In genomic region chr6:36210157-36210556, GRCh38 we compare ENCODE assay signal across 31 cellular contexts. TPM values are rescaled to one million over a fixed set of nuclear protein-coding genes. Genes with fewer than 3 reads are reported as not detected.
"Had no signal": no experiment of that assay in that cellular context is flagged by ENCODE, and none has a peak within 500 bp of the region (broad histone marks: within the 10 kb centered on the region; RNA-seq: fewer than 3 reads in every experiment).

No MANE protein-coding gene starts in this region.

- H3K9me3 ChIP-seq: esophagus squamous epithelium, heart right ventricle, psoas muscle, stomach, thyroid gland had no signal

- H3K27me3 ChIP-seq: esophagus squamous epithelium, heart right ventricle, stomach, thyroid gland had no signal

- H3K9me3 Mint-ChIP-seq: dendritic cell treated with granulocyte-macrophage colony-stimulating factor and Interleukin-4, amounts not matched to agents 40 ng/mL and 50 ng/mL, for 4 days; immature natural killer cell; memory B cell; naive thymus-derived CD8-positive, alpha-beta T cell; nephron progenitor cell; stimulated activated effector memory CD8-positive, alpha-beta T cell treated with anti-CD3 and anti-CD28 coated beads, Interleukin-12 subunit alpha, Interleukin-12 subunit beta, amount 100 ng/mL, for 72 hours; type B pancreatic cell had no signal

- H3K4me1 ChIP-seq: psoas muscle, stomach, thyroid gland had no signal

- H3K27ac ChIP-seq: esophagus squamous epithelium, heart right ventricle, psoas muscle, stomach, thyroid gland had no signal

- H3K4me1 Mint-ChIP-seq: nephron progenitor cell had no signal

- H3K4me3 Mint-ChIP-seq: dendritic cell treated with granulocyte-macrophage colony-stimulating factor and Interleukin-4, amounts not matched to agents 40 ng/mL and 50 ng/mL, for 4 days; immature natural killer cell; memory B cell; naive thymus-derived CD8-positive, alpha-beta T cell; nephron progenitor cell; stimulated activated effector memory CD8-positive, alpha-beta T cell treated with anti-CD3 and anti-CD28 coated beads, Interleukin-12 subunit alpha, Interleukin-12 subunit beta, amount 100 ng/mL, for 72 hours; type B pancreatic cell had no signal

- H3K27me3 Mint-ChIP-seq: dendritic cell treated with granulocyte-macrophage colony-stimulating factor and Interleukin-4, amounts not matched to agents 40 ng/mL and 50 ng/mL, for 4 days; memory B cell; naive thymus-derived CD8-positive, alpha-beta T cell; type B pancreatic cell had no signal

- DNase-seq: central memory CD4-positive, alpha-beta T cell; effector memory CD4-positive, alpha-beta T cell; erythroblast; esophagus squamous epithelium; foreskin melanocyte; glutamatergic neuron; heart right ventricle; hypothalamus; immature natural killer cell; islet precursor cell; kidney glomerular epithelial cell; naive thymus-derived CD8-positive, alpha-beta T cell; nephron progenitor cell; nucleus accumbens; psoas muscle; retina; stimulated activated CD4-positive, alpha-beta T cell treated with anti-CD3 and anti-CD28 coated beads, Interleukin-2, amount 100 ng/mL, for 24 hours; stimulated activated CD4-positive, alpha-beta T cell treated with anti-CD3 and anti-CD28 coated beads, Interleukin-4, amount 100 ng/mL, for 24 hours; stimulated activated naive CD4-positive, alpha-beta T cell treated with Interleukin-2 at 50 U/mL for 16 hours; stomach; thyroid gland had no signal

- ATAC-seq: heart right ventricle; naive thymus-derived CD8-positive, alpha-beta T cell; psoas muscle; sciatic nerve; stimulated activated effector memory CD8-positive, alpha-beta T cell treated with anti-CD3 and anti-CD28 coated beads, Interleukin-12 subunit alpha, Interleukin-12 subunit beta, amount 100 ng/mL, for 72 hours had no signal

- H3K27ac Mint-ChIP-seq: dendritic cell treated with granulocyte-macrophage colony-stimulating factor and Interleukin-4, amounts not matched to agents 40 ng/mL and 50 ng/mL, for 4 days; memory B cell; stimulated activated effector memory CD8-positive, alpha-beta T cell treated with anti-CD3 and anti-CD28 coated beads, Interleukin-12 subunit alpha, Interleukin-12 subunit beta, amount 100 ng/mL, for 72 hours; type B pancreatic cell had no signal

- H3K4me3 ChIP-seq: esophagus squamous epithelium, heart right ventricle, lung, psoas muscle, stomach, thyroid gland had no signal

RNA-seq across cellular contexts. Expression of gene PNPLA1, which starts 59.7 kb away (rescaled TPM):
- total RNA-seq: cerebellum; naive thymus-derived CD8-positive, alpha-beta T cell; osteocyte; psoas muscle; subcutaneous adipose tissue; urinary bladder had no signal
- polyA plus RNA-seq: heart right ventricle; immature natural killer cell; naive thymus-derived CD8-positive, alpha-beta T cell had no signal
